In the genomic region with DNA sequence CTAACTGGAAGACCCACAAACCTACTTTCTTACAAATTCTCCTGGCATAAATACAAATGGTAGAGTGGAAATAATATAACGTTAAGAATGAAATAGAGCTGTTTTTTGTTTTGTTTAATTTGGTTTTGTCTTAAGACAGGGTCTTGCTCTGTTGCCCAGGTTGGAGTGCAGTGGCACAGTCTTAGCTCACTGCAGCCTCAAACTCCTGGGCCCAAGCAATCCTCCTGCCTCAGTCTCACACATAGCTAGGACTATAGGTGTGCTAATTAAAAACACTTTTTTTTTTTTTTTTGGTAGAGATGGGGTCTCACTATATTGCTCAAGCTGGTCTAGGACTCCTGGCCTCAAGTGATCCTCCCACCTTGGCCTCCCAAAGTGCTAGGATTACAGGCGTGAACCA, we compare ENCODE assay signal across 4 cellular contexts. TPM values are rescaled to one million over a fixed set of nuclear protein-coding genes. Genes with fewer than 3 reads are reported as not detected.
"Had no signal": no experiment of that assay in that cellular context is flagged by ENCODE, and none has a peak within 500 bp of the region (broad histone marks: within the 10 kb centered on the region; RNA-seq: fewer than 3 reads in every experiment).

No MANE protein-coding gene starts in this region.

- H3K4me3 ChIP-seq: GM23248, HAP-1 had no signal

- H3K27ac ChIP-seq: GM23248 had no signal

- H3K9me3 ChIP-seq: HAP-1 had no signal

- H3K4me1 ChIP-seq: HAP-1 had no signal

- DNase-seq: GOT3 had no signal

RNA-seq across cellular contexts. Expression of gene DHH, which starts 4.1 kb away (rescaled TPM):
- total RNA-seq: GM23248, H7 had no signal
